ENCODE assay signal across 2 cellular contexts in genomic region chr6:41338654-41339053, GRCh38.
TF ChIP-seq lines count a peak whose summit lies in the region.

No MANE protein-coding gene starts in this region.

TF ChIP-seq in HEK293, 187 proteins besides CTCF, POLR2A, EP300 and RAD21:
- peak; percentile 74; the same call in 1 of the 2 replicates for TF ChIP-seq PRDM6 (tag by site-specific recombination; IDR thresholded peaks at IDR 0.05)
- TF ChIP-seq, protein P1, sequence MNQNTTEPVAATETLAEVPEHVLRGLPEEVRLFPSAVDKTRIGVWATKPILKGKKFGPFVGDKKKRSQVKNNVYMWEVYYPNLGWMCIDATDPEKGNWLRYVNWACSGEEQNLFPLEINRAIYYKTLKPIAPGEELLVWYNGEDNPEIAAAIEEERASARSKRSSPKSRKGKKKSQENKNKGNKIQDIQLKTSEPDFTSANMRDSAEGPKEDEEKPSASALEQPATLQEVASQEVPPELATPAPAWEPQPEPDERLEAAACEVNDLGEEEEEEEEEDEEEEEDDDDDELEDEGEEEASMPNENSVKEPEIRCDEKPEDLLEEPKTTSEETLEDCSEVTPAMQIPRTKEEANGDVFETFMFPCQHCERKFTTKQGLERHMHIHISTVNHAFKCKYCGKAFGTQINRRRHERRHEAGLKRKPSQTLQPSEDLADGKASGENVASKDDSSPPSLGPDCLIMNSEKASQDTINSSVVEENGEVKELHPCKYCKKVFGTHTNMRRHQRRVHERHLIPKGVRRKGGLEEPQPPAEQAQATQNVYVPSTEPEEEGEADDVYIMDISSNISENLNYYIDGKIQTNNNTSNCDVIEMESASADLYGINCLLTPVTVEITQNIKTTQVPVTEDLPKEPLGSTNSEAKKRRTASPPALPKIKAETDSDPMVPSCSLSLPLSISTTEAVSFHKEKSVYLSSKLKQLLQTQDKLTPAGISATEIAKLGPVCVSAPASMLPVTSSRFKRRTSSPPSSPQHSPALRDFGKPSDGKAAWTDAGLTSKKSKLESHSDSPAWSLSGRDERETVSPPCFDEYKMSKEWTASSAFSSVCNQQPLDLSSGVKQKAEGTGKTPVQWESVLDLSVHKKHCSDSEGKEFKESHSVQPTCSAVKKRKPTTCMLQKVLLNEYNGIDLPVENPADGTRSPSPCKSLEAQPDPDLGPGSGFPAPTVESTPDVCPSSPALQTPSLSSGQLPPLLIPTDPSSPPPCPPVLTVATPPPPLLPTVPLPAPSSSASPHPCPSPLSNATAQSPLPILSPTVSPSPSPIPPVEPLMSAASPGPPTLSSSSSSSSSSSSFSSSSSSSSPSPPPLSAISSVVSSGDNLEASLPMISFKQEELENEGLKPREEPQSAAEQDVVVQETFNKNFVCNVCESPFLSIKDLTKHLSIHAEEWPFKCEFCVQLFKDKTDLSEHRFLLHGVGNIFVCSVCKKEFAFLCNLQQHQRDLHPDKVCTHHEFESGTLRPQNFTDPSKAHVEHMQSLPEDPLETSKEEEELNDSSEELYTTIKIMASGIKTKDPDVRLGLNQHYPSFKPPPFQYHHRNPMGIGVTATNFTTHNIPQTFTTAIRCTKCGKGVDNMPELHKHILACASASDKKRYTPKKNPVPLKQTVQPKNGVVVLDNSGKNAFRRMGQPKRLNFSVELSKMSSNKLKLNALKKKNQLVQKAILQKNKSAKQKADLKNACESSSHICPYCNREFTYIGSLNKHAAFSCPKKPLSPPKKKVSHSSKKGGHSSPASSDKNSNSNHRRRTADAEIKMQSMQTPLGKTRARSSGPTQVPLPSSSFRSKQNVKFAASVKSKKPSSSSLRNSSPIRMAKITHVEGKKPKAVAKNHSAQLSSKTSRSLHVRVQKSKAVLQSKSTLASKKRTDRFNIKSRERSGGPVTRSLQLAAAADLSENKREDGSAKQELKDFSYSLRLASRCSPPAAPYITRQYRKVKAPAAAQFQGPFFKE (tag by site-specific recombination; IDR thresholded peaks at IDR 0.05; ENCODE audit: borderline replicate concordance), result no peak

TF ChIP-seq in K562, 482 proteins besides CTCF, POLR2A, EP300 and RAD21 (continued from another document):
- TF ChIP-seq MAFG (tag; conservative IDR thresholded peaks at IDR 0.05), result 0 out of 2 replicates have a peak, but pooled peaks have one; percentile 6
